ENCODE assay signal across 8 cellular contexts in the genomic region with DNA sequence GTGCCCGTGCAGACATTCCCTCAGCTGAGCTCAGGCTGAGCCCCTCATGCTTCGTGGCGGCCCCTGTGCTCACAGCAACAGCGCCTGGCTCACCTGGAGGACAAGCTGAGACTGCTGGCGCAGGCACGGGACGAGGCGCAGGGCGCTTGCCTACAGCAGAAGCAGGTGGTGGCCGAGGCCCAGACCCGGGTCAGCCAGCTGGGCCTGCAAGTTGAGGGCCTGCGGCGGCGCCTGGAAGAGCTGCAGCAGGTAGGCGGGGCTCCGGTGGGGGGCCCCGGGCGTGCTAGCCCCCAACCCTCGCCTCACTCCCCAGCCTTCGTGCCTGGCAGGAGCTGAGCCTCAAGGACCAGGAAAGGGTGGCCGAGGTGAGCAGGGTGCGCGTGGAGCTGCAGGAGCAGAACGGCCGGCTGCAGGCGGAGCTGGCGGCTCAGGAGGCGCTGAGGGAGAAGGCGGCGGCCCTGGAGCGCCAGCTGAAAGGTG. TPM values are rescaled to one million over a fixed set of nuclear protein-coding genes. Genes with fewer than 3 reads are reported as not detected.
DNase-seq lines count a peak whose midpoint lies in the region; ATAC-seq and TF ChIP-seq lines count a peak whose summit lies in the region.

No MANE protein-coding gene starts in this region.

- H3K4me3 Mint-ChIP-seq in activated T-helper 1 cell treated with anti-CD3 and anti-CD28 coated beads, Interleukin-12 subunit alpha, Interleukin-12 subunit beta, Interleukin-2, Interleukin-4 antibody, amounts not matched to agents 30 ng/mL and 10 ng/mL and 1 ng/mL, durations not matched to agents 14 hours and 24 hours and 36 hours = peak overlapping the region; percentile 66
- H3K4me3 Mint-ChIP-seq in type B pancreatic cell = peak overlapping the region; percentile 76

- TF ChIP-seq CTCF in right atrium auricular region (IDR thresholded peaks at IDR 0.05) (no peak), mucosa of descending colon (IDR thresholded peaks at IDR 0.05) (no peak), type B pancreatic cell (conservative IDR thresholded peaks at IDR 0.05) (no peak)

- H3K27ac Mint-ChIP-seq in activated T-helper 1 cell treated with anti-CD3 and anti-CD28 coated beads, Interleukin-12 subunit alpha, Interleukin-12 subunit beta, Interleukin-2, Interleukin-4 antibody, amounts not matched to agents 30 ng/mL and 10 ng/mL and 1 ng/mL, durations not matched to agents 14 hours and 24 hours and 36 hours = no peak overlapping the region
- H3K27ac Mint-ChIP-seq in type B pancreatic cell = no peak overlapping the region

- no peak overlapping the region for H3K27ac ChIP-seq in right atrium auricular region

- H3K27me3 Mint-ChIP-seq in activated T-helper 1 cell treated with anti-CD3 and anti-CD28 coated beads, Interleukin-12 subunit alpha, Interleukin-12 subunit beta, Interleukin-2, Interleukin-4 antibody, amounts not matched to agents 30 ng/mL and 10 ng/mL and 1 ng/mL, durations not matched to agents 14 hours and 24 hours and 36 hours (ENCODE audit: insufficient read depth) = no peaks in the 10 kb centered on the region
- H3K27me3 Mint-ChIP-seq in type B pancreatic cell = no peaks in the 10 kb centered on the region

- H3K4me3 ChIP-seq in right atrium auricular region = peak overlapping the region in 1 of 2 donors; percentile 57
- H3K4me3 ChIP-seq in mucosa of descending colon = no peak overlapping the region

- DNase-seq in Right ventricle myocardium inferior (ENCODE audit: missing footprints) (no peak), right atrium auricular region (ENCODE audit: low spot score) (no peak), mucosa of descending colon (no peak), type B pancreatic cell (ENCODE audit: extremely low spot score, unreplicated experiment) (no peak), middle frontal gyrus (ENCODE audit: extremely low spot score, low spot score) (no peak)
- DNase-seq in activated T-helper 1 cell treated with anti-CD3 and anti-CD28 coated beads, Interleukin-12 subunit alpha, Interleukin-12 subunit beta, Interleukin-2, Interleukin-4 antibody, amounts not matched to agents 30 ng/mL and 10 ng/mL and 1 ng/mL, durations not matched to agents 14 hours and 24 hours and 36 hours (ENCODE audit: low spot score) = no peak

- no peaks in the 10 kb centered on the region for H3K27me3 ChIP-seq in right atrium auricular region

- intact Hi-C loops in Right ventricle myocardium inferior (cut with DNase I) = loop anchor here (1.0 kb wide), 2 partner anchors 14 to 123 kb away; no protein-coding TSS in a partner anchor
- intact Hi-C loops in activated T-helper 1 cell treated with anti-CD3 and anti-CD28 coated beads, Interleukin-12 subunit alpha, Interleukin-12 subunit beta, Interleukin-2, Interleukin-4 antibody, amounts not matched to agents 30 ng/mL and 10 ng/mL and 1 ng/mL, durations not matched to agents 14 hours and 24 hours and 36 hours (cut with micrococcal nuclease) = loop anchor here (1.0 to 10.0 kb wide), 3 partner anchors 53 to 265 kb away; a partner anchor contains a TSS
- intact Hi-C loops in mucosa of descending colon (cut with DNase I, micrococcal nuclease) = loop anchor here (5.0 to 10.0 kb wide), 2 partner anchors 122 to 125 kb away; no protein-coding TSS in a partner anchor

- peaks cover 5% of the 10 kb centered on the region for H3K36me3 Mint-ChIP-seq in activated T-helper 1 cell treated with anti-CD3 and anti-CD28 coated beads, Interleukin-12 subunit alpha, Interleukin-12 subunit beta, Interleukin-2, Interleukin-4 antibody, amounts not matched to agents 30 ng/mL and 10 ng/mL and 1 ng/mL, durations not matched to agents 14 hours and 24 hours and 36 hours (ENCODE audit: low read depth)
- peaks cover under 1% of the 10 kb centered on the region for H3K36me3 Mint-ChIP-seq in type B pancreatic cell

- H3K9me3 Mint-ChIP-seq in activated T-helper 1 cell treated with anti-CD3 and anti-CD28 coated beads, Interleukin-12 subunit alpha, Interleukin-12 subunit beta, Interleukin-2, Interleukin-4 antibody, amounts not matched to agents 30 ng/mL and 10 ng/mL and 1 ng/mL, durations not matched to agents 14 hours and 24 hours and 36 hours = no peaks in the 10 kb centered on the region
- H3K9me3 Mint-ChIP-seq in type B pancreatic cell = no peaks in the 10 kb centered on the region

- H3K36me3 ChIP-seq in right atrium auricular region = no peaks in the 10 kb centered on the region
- H3K36me3 ChIP-seq in mucosa of descending colon (ENCODE audit: low read depth) = no peaks in the 10 kb centered on the region

- peaks cover 0 to 21% of the 10 kb centered on the region in 2 donors for H3K4me1 ChIP-seq in right atrium auricular region
- H3K4me1 ChIP-seq in mucosa of descending colon (ENCODE audit: low read depth) = peaks cover 12% of the 10 kb centered on the region

- H3K9me3 ChIP-seq in right atrium auricular region = no peaks in the 10 kb centered on the region
- H3K9me3 ChIP-seq in mucosa of descending colon = no peaks in the 10 kb centered on the region

- peaks cover 2% of the 10 kb centered on the region for H3K4me1 Mint-ChIP-seq in activated T-helper 1 cell treated with anti-CD3 and anti-CD28 coated beads, Interleukin-12 subunit alpha, Interleukin-12 subunit beta, Interleukin-2, Interleukin-4 antibody, amounts not matched to agents 30 ng/mL and 10 ng/mL and 1 ng/mL, durations not matched to agents 14 hours and 24 hours and 36 hours (ENCODE audit: low read depth)
- H3K4me1 Mint-ChIP-seq in type B pancreatic cell (ENCODE audit: unreplicated experiment) = peaks cover 6% of the 10 kb centered on the region

- ATAC-seq in Right ventricle myocardium inferior (peak; percentile 2), mucosa of descending colon (peak; percentile 4), HG02840 (IDR thresholded peaks at IDR 0.05; ENCODE audit: low FRiP score, unreplicated experiment) (no peak), HG03095 (IDR thresholded peaks at IDR 0.05; ENCODE audit: unreplicated experiment) (no peak)

RNA-seq across cellular contexts. Expression of a gene that starts 1.4 kb away (rescaled TPM):
- total RNA-seq in Right ventricle myocardium inferior = 2.2 TPM
- total RNA-seq in right atrium auricular region = 1 to 10 TPM in 1 of 2 donors, under 1 TPM in 1; 0.93 to 2.6 TPM
- 7.6 and 9.4 TPM in 2 replicates for total RNA-seq in activated T-helper 1 cell treated with anti-CD3 and anti-CD28 coated beads, Interleukin-12 subunit alpha, Interleukin-12 subunit beta, Interleukin-2, Interleukin-4 antibody, amounts not matched to agents 30 ng/mL and 10 ng/mL and 1 ng/mL, durations not matched to agents 14 hours and 24 hours and 36 hours
- 1 to 10 TPM; 3.4 to 6.2 (median 4.2) TPM for total RNA-seq in mucosa of descending colon
- total RNA-seq in type B pancreatic cell (ENCODE audit: low replicate concordance) = 41.7 and 51.7 TPM in 2 replicates

RNA-seq across cellular contexts. Expression of a gene that starts 6.9 kb away (rescaled TPM):
- total RNA-seq in Right ventricle myocardium inferior (5.3 TPM), right atrium auricular region (1 to 10 TPM; 4.7 to 4.9 TPM), mucosa of descending colon (10 to 100 TPM; 18.9 to 20.0 (median 19.8) TPM), type B pancreatic cell (ENCODE audit: low replicate concordance) (27.6 and 29.4 TPM in 2 replicates)
- total RNA-seq in activated T-helper 1 cell treated with anti-CD3 and anti-CD28 coated beads, Interleukin-12 subunit alpha, Interleukin-12 subunit beta, Interleukin-2, Interleukin-4 antibody, amounts not matched to agents 30 ng/mL and 10 ng/mL and 1 ng/mL, durations not matched to agents 14 hours and 24 hours and 36 hours = 37.6 and 37.8 TPM in 2 replicates

RNA-seq across cellular contexts. Expression of a gene that starts 7.4 kb away (rescaled TPM):
- 30.5 TPM for total RNA-seq in Right ventricle myocardium inferior
- 10 to 100 TPM; 36.5 to 47.6 TPM for total RNA-seq in right atrium auricular region
- 109 and 120 TPM in 2 replicates for total RNA-seq in activated T-helper 1 cell treated with anti-CD3 and anti-CD28 coated beads, Interleukin-12 subunit alpha, Interleukin-12 subunit beta, Interleukin-2, Interleukin-4 antibody, amounts not matched to agents 30 ng/mL and 10 ng/mL and 1 ng/mL, durations not matched to agents 14 hours and 24 hours and 36 hours
- 100 to 1,000 TPM in 1 of 3 donors, 10 to 100 TPM in 2; 76.3 to 114 (median 81.3) TPM for total RNA-seq in mucosa of descending colon
- 60.4 and 69.3 TPM in 2 replicates for total RNA-seq in type B pancreatic cell (ENCODE audit: low replicate concordance)

RNA-seq across cellular contexts. Expression of a gene that starts 7.5 kb away (rescaled TPM):
- 175 TPM for total RNA-seq in Right ventricle myocardium inferior
- total RNA-seq in right atrium auricular region = 100 to 1,000 TPM; 169 to 213 TPM
- 123 and 125 TPM in 2 replicates for total RNA-seq in activated T-helper 1 cell treated with anti-CD3 and anti-CD28 coated beads, Interleukin-12 subunit alpha, Interleukin-12 subunit beta, Interleukin-2, Interleukin-4 antibody, amounts not matched to agents 30 ng/mL and 10 ng/mL and 1 ng/mL, durations not matched to agents 14 hours and 24 hours and 36 hours
- total RNA-seq in mucosa of descending colon = 100 to 1,000 TPM in 2 of 3 donors, 10 to 100 TPM in 1; 84.9 to 151 (median 124) TPM
- total RNA-seq in type B pancreatic cell (ENCODE audit: low replicate concordance) = 158 and 175 TPM in 2 replicates

RNA-seq across cellular contexts. Expression of a gene that starts 21.6 kb away (rescaled TPM):
- total RNA-seq in Right ventricle myocardium inferior = 19.3 TPM
- total RNA-seq in right atrium auricular region = 10 to 100 TPM; 21.4 to 25.3 TPM
- total RNA-seq in activated T-helper 1 cell treated with anti-CD3 and anti-CD28 coated beads, Interleukin-12 subunit alpha, Interleukin-12 subunit beta, Interleukin-2, Interleukin-4 antibody, amounts not matched to agents 30 ng/mL and 10 ng/mL and 1 ng/mL, durations not matched to agents 14 hours and 24 hours and 36 hours = 24.1 and 26.8 TPM in 2 replicates
- 10 to 100 TPM; 30.7 to 37.9 (median 30.9) TPM for total RNA-seq in mucosa of descending colon
- 35.9 and 43.4 TPM in 2 replicates for total RNA-seq in type B pancreatic cell (ENCODE audit: low replicate concordance)

Comparison
In these comparisons a context has a peak if more than half of its experiments do, and no peak if none do; other contexts are left out.
1. ATAC-seq: peak in Right ventricle myocardium inferior (single experiment) and mucosa of descending colon (single experiment); none in HG02840 (single experiment) and HG03095 (single experiment).